Comparison of ENCODE assay signal across 11 cellular contexts in genomic region chr2:136235451-136236418, GRCh38.
DNase-seq lines count a peak whose midpoint lies in the region; TF ChIP-seq lines count a peak whose summit lies in the region.
"Had no signal": no experiment of that assay in that cellular context is flagged by ENCODE, and none has a peak within 500 bp of the region (broad histone marks: within the 10 kb centered on the region; RNA-seq: fewer than 3 reads in every experiment).

No MANE protein-coding gene starts in this region.

- no peaks in the 10 kb centered on the region for H3K27me3 ChIP-seq in CD8-positive, alpha-beta memory T cell (ENCODE audit: insufficient read depth, low read length, poor library complexity, severe bottlenecking)
- H3K27me3 ChIP-seq in tibial nerve: no peaks in the 10 kb centered on the region
- H3K27me3 ChIP-seq: SJCRH30, upper lobe of left lung had no signal

- no peaks in the 10 kb centered on the region for H3K9me3 ChIP-seq in CD8-positive, alpha-beta memory T cell (ENCODE audit: low read length)
- no peaks in the 10 kb centered on the region for H3K9me3 ChIP-seq in tibial nerve
- H3K9me3 ChIP-seq: SJCRH30, upper lobe of left lung had no signal

- TF ChIP-seq CTCF in astrocyte of the spinal cord (IDR thresholded peaks at IDR 0.05; ENCODE audit: low read depth, low read length) (no peak), tibial nerve (IDR thresholded peaks at IDR 0.05) (no peak)

- POLR2A ChIA-PET in CD8-positive, alpha-beta memory T cell (lab: Charles Lee): no interaction called here

- 55 to 57% methylated on average over 9 of the region's 9 CpGs for WGBS in tibial nerve, 2 donors

- H3K9me3 Mint-ChIP-seq in CD8-positive, alpha-beta memory T cell: no peaks in the 10 kb centered on the region
- H3K9me3 Mint-ChIP-seq in IgD-negative memory B cell: peaks cover 0 to 1% (median 0%) of the 10 kb centered on the region in 3 donors

- H3K27ac ChIP-seq in CD8-positive, alpha-beta memory T cell (ENCODE audit: low read depth, low read length): no peak overlapping the region
- no peak overlapping the region for H3K27ac ChIP-seq in tibial nerve
- H3K27ac ChIP-seq: upper lobe of left lung had no signal

- peaks cover 33% of the 10 kb centered on the region for H3K4me1 ChIP-seq in CD8-positive, alpha-beta memory T cell (ENCODE audit: insufficient read depth, low read length)
- peaks cover 0 to 31% (median 13%) of the 10 kb centered on the region in 4 donors for H3K4me1 ChIP-seq in tibial nerve

- DNase-seq in CD8-positive, alpha-beta memory T cell: no peak
- peak; percentile 70 for DNase-seq in astrocyte of the spinal cord (ENCODE audit: low read depth, low spot score)
- peak; percentile 87 for DNase-seq in islet precursor cell
- DNase-seq in DMS 273 (lab: John Stamatoyannopoulos, UW; ENCODE audit: unreplicated experiment): no peak
- DNase-seq in NCI-H526 (lab: John Stamatoyannopoulos, UW): no peak
- no peak for DNase-seq in tibial nerve (ENCODE audit: low spot score in 2 of 2)
- no peak for DNase-seq in NCI-H524 treated with DMSO at 0.1 percent for 48 hours (lab: John Stamatoyannopoulos, UW)
- DNase-seq: NCI-H1694 treated with DMSO at 0.1 percent for 48 hours, SJCRH30, upper lobe of left lung had no signal

- peaks cover 36 to 59% (median 41%) of the 10 kb centered on the region in 3 donors for H3K4me1 Mint-ChIP-seq in CD8-positive, alpha-beta memory T cell
- H3K4me1 Mint-ChIP-seq in IgD-negative memory B cell: peaks cover 40 to 68% (median 49%) of the 10 kb centered on the region in 3 donors

- TF ChIP-seq EP300 in tibial nerve (IDR thresholded peaks at IDR 0.05): no peak

- peak overlapping the region; percentile 17 to 99 (median 48) for H3K27ac Mint-ChIP-seq in CD8-positive, alpha-beta memory T cell
- peak overlapping the region in 2 of 3 donors; percentile 10 to 95 for H3K27ac Mint-ChIP-seq in IgD-negative memory B cell

- in situ Hi-C loops in astrocyte of the spinal cord (cut with HindIII; ENCODE audit: low sequenced_read_pairs): no loop called here

- CTCF ChIA-PET in CD8-positive, alpha-beta memory T cell (lab: Charles Lee): no interaction called here

- H3K36me3 Mint-ChIP-seq in CD8-positive, alpha-beta memory T cell: peaks cover 0 to 3% (median 0%) of the 10 kb centered on the region in 3 donors
- peaks cover 2% of the 10 kb centered on the region for H3K36me3 Mint-ChIP-seq in IgD-negative memory B cell

- no peak for TF ChIP-seq POLR2A in tibial nerve (IDR thresholded peaks at IDR 0.05)

- H3K27me3 Mint-ChIP-seq in CD8-positive, alpha-beta memory T cell: no peaks in the 10 kb centered on the region
- peaks cover 2% of the 10 kb centered on the region for H3K27me3 Mint-ChIP-seq in IgD-negative memory B cell

- H3K36me3 ChIP-seq in CD8-positive, alpha-beta memory T cell (ENCODE audit: insufficient read depth, low read length): no peaks in the 10 kb centered on the region
- no peaks in the 10 kb centered on the region for H3K36me3 ChIP-seq in tibial nerve
- H3K36me3 ChIP-seq: SJCRH30, upper lobe of left lung had no signal

- H3K4me3 ChIP-seq in CD8-positive, alpha-beta memory T cell (ENCODE audit: low read length): no peak overlapping the region
- H3K4me3 ChIP-seq in astrocyte of the spinal cord (ENCODE audit: low read depth, low read length) (no peak overlapping the region), tibial nerve (no peak overlapping the region)
- H3K4me3 ChIP-seq: SJCRH30, upper lobe of left lung had no signal

- H3K4me3 Mint-ChIP-seq in CD8-positive, alpha-beta memory T cell: no peak overlapping the region
- H3K4me3 Mint-ChIP-seq in IgD-negative memory B cell: no peak overlapping the region

Comparison
In these comparisons a context has a peak if more than half of its experiments do, and no peak if none do; other contexts are left out.
1. DNase-seq: peak in astrocyte of the spinal cord (single experiment) and islet precursor cell (single experiment); none in CD8-positive, alpha-beta memory T cell (0 of 5), DMS 273 (single experiment), NCI-H526 (0 of 2), tibial nerve (0 of 2) and NCI-H524 treated with DMSO at 0.1 percent for 48 hours (single experiment).